Comparison of ENCODE assay signal across 20 cellular contexts in the genomic region with DNA sequence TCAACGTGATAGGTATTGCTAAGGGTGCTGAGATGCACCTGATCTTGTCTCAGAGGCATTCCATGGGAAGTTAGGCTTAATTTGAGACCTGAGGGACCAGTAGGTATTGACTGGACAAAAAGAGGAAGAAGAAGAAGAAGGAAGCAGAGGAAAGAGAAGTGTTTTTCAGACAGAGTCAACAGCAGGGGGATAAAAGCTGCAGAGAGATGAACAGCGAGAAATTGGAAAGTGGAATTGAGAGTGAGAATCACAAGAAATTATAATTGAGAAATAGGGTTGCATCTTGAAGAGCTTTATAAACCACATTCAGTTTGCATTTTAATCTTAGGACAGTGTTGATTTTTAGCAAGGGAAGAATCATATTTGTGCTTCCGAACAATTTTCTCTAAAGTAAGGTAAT.
DNase-seq lines count a peak whose midpoint lies in the region; TF ChIP-seq lines count a peak whose summit lies in the region.
"Had no signal": no experiment of that assay in that cellular context is flagged by ENCODE, and none has a peak within 500 bp of the region (broad histone marks: within the 10 kb centered on the region; RNA-seq: fewer than 3 reads in every experiment).

No MANE protein-coding gene starts in this region.

- no peaks in the 10 kb centered on the region for H4K20me1 ChIP-seq in OCI-LY3 (ENCODE audit: insufficient read depth, low read length)

- no peaks in the 10 kb centered on the region for H3K36me3 Mint-ChIP-seq in CD4-positive, alpha-beta memory T cell

- DNase-seq in CD4-positive, alpha-beta memory T cell: no peak
- DNase-seq in GM20000 (ENCODE audit: low spot score) (peak; percentile 21), germinal center (ENCODE audit: low spot score) (peak; percentile 13), ACHN (no peak), thyroid gland (no peak), putamen (ENCODE audit: low spot score) (no peak)
- DNase-seq: activated CD4-positive, alpha-beta memory T cell treated with anti-CD3 and anti-CD28 coated beads, Interleukin-2, amount 10 ng/mL, durations not matched to agents 7 days and 5 days; activated naive CD4-positive, alpha-beta T cell; body of pancreas; dorsolateral prefrontal cortex; hippocampal formation; left colon; MG63; NCI-H748 treated with DMSO at 0.1 percent for 48 hours; stimulated activated naive CD4-positive, alpha-beta T cell treated with Interleukin-2 at 50 U/mL for 16 hours; T1000 had no signal

- peak overlapping the region; percentile 33; the same call in 1 of the 2 replicates for H3K9ac ChIP-seq in OCI-LY3 (ENCODE audit: low read length)
- H3K9ac ChIP-seq: parathyroid adenoma had no signal

- peak overlapping the region in 6 of 8 donors; percentile 18 to 86 (median 66) for H3K4me3 Mint-ChIP-seq in CD4-positive, alpha-beta memory T cell
- H3K4me3 Mint-ChIP-seq: activated CD4-positive, alpha-beta memory T cell treated with anti-CD3 and anti-CD28 coated beads, Interleukin-2, amount 10 ng/mL, durations not matched to agents 7 days and 5 days had no signal

- no peak overlapping the region for H3K4me3 ChIP-seq in CD4-positive, alpha-beta memory T cell (ENCODE audit: low read length in 2 of 2)
- H3K4me3 ChIP-seq in OCI-LY3 (ENCODE audit: low read length) (peak overlapping the region; percentile 55), thyroid gland (replicated peaks in 1 of 3) (no peak overlapping the region)
- H3K4me3 ChIP-seq: body of pancreas, dorsolateral prefrontal cortex, MG63, smooth muscle cell had no signal

- H3K27me3 ChIP-seq in CD4-positive, alpha-beta memory T cell (ENCODE audit: insufficient read depth, low read length): no peaks in the 10 kb centered on the region
- H3K27me3 ChIP-seq in OCI-LY3 (ENCODE audit: low read depth, low read length) (no peaks in the 10 kb centered on the region), thyroid gland (no peaks in the 10 kb centered on the region)
- H3K27me3 ChIP-seq: body of pancreas, MG63 had no signal

- H3K79me2 ChIP-seq in OCI-LY3 (ENCODE audit: low read length): no peaks in the 10 kb centered on the region
- H3K79me2 ChIP-seq: parathyroid adenoma had no signal

- intact Hi-C loops in CD4-positive, alpha-beta memory T cell (cut with micrococcal nuclease): no loop called here
- intact Hi-C loops in thyroid gland (cut with DNase I): no loop called here

- H3K9me3 ChIP-seq in CD4-positive, alpha-beta memory T cell (ENCODE audit: control insufficient read depth in 1 of 2, low read length in 2 of 2): no peaks in the 10 kb centered on the region
- H3K9me3 ChIP-seq in OCI-LY3 (ENCODE audit: insufficient read depth, low read length) (no peaks in the 10 kb centered on the region), thyroid gland (no peaks in the 10 kb centered on the region)
- H3K9me3 ChIP-seq: body of pancreas had no signal

- TF ChIP-seq CTCF in GM20000 (IDR thresholded peaks at IDR 0.05; ENCODE audit: extremely low read depth, missing control alignments) (no peak), OCI-LY3 (IDR thresholded peaks at IDR 0.05; ENCODE audit: low read depth, low read length) (no peak), thyroid gland (IDR thresholded peaks at IDR 0.05) (no peak)

- H3K27ac Mint-ChIP-seq in CD4-positive, alpha-beta memory T cell: peak overlapping the region in 3 of 7 donors; percentile 20 to 87 (median 48)
- H3K27ac Mint-ChIP-seq: activated CD4-positive, alpha-beta memory T cell treated with anti-CD3 and anti-CD28 coated beads, Interleukin-2, amount 10 ng/mL, durations not matched to agents 7 days and 5 days had no signal

- peaks cover 10% of the 10 kb centered on the region for H3K4me1 ChIP-seq in CD4-positive, alpha-beta memory T cell (ENCODE audit: insufficient read depth, low read length)
- H3K4me1 ChIP-seq in OCI-LY3 (ENCODE audit: low read length) (peaks cover 61% of the 10 kb centered on the region), thyroid gland (no peaks in the 10 kb centered on the region)
- H3K4me1 ChIP-seq: body of pancreas had no signal

- POLR2A ChIA-PET in CD4-positive, alpha-beta memory T cell (lab: Charles Lee; ENCODE audit: partially characterized antibody): no interaction called here

- H3K4me2 ChIP-seq in OCI-LY3 (ENCODE audit: low read length): peak overlapping the region; percentile 76
- H3K4me2 ChIP-seq: smooth muscle cell had no signal

- in situ Hi-C loops in ACHN (cut with HindIII; ENCODE audit: low pct_ligation_motif_present, low pct_unique_long_range_greater_than_20kb, low sequenced_read_pairs): no loop called here

- H3K9me3 Mint-ChIP-seq in CD4-positive, alpha-beta memory T cell: peaks cover 0 to 2% (median 0%) of the 10 kb centered on the region in 8 donors
- H3K9me3 Mint-ChIP-seq: activated CD4-positive, alpha-beta memory T cell treated with anti-CD3 and anti-CD28 coated beads, Interleukin-2, amount 10 ng/mL, durations not matched to agents 7 days and 5 days had no signal

- CTCF ChIA-PET in CD4-positive, alpha-beta memory T cell (lab: Charles Lee; ENCODE audit: partially characterized antibody): no interaction called here

- no peak overlapping the region for H3K27ac ChIP-seq in CD4-positive, alpha-beta memory T cell (ENCODE audit: low read depth, low read length)
- H3K27ac ChIP-seq in OCI-LY3 (ENCODE audit: low read length) (peak overlapping the region; percentile 65), thyroid gland (no peak overlapping the region)
- H3K27ac ChIP-seq: body of pancreas, C4-2B, dorsolateral prefrontal cortex, parathyroid adenoma had no signal

- peaks cover 0 to 3% of the 10 kb centered on the region in 2 donors for H3K27me3 Mint-ChIP-seq in CD4-positive, alpha-beta memory T cell
- H3K27me3 Mint-ChIP-seq: activated CD4-positive, alpha-beta memory T cell treated with anti-CD3 and anti-CD28 coated beads, Interleukin-2, amount 10 ng/mL, durations not matched to agents 7 days and 5 days had no signal

- peaks cover 17 to 20% (median 18%) of the 10 kb centered on the region in 4 donors for H3K4me1 Mint-ChIP-seq in CD4-positive, alpha-beta memory T cell

- no peak for TF ChIP-seq POLR2A in thyroid gland (IDR thresholded peaks at IDR 0.05)

- H2AFZ ChIP-seq in OCI-LY3 (ENCODE audit: low read depth, low read length): no peak overlapping the region
- H2AFZ ChIP-seq: parathyroid adenoma had no signal

- H3K36me3 ChIP-seq in CD4-positive, alpha-beta memory T cell (ENCODE audit: insufficient read depth, low read length): no peaks in the 10 kb centered on the region
- no peaks in the 10 kb centered on the region for H3K36me3 ChIP-seq in OCI-LY3 (replicated peaks; ENCODE audit: low read depth, low read length)
- no peaks in the 10 kb centered on the region for H3K36me3 ChIP-seq in thyroid gland
- H3K36me3 ChIP-seq: MG63 had no signal

- 74 to 83% methylated on average over 3 of the region's 3 CpGs for WGBS in thyroid gland, 2 donors

Comparison
In these comparisons a context has a peak if more than half of its experiments do, and no peak if none do; other contexts are left out.
1. DNase-seq: peak in GM20000 (single experiment) and germinal center (single experiment); none in CD4-positive, alpha-beta memory T cell (0 of 5), ACHN (single experiment), thyroid gland (0 of 2) and putamen (single experiment).